In the genomic region with DNA sequence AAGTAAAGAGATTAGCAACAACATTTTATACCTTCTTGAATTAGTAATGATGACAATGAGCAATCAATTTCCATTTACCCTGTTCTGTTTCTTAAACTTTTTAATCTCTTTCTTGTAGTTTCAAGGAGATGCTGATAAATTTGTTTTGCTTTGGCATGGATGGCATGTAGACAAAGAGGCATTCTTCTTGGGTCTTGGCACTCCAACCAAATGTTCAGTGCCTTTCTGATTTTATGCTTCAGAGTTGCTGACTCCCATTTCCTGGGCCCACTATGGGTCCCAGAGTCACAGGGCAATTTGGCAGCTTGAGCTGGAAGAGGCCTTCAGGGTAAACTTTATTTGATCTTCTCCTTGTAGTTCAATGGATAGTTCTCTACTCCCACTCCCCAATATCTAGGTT, we compare ENCODE assay signal across 22 cellular contexts. TPM values are rescaled to one million over a fixed set of nuclear protein-coding genes. Genes with fewer than 3 reads are reported as not detected.
DNase-seq lines count a peak whose midpoint lies in the region; ATAC-seq and TF ChIP-seq lines count a peak whose summit lies in the region.
"Had no signal": no experiment of that assay in that cellular context is flagged by ENCODE, and none has a peak within 500 bp of the region (broad histone marks: within the 10 kb centered on the region; RNA-seq: fewer than 3 reads in every experiment).

No MANE protein-coding gene starts in this region.

- H2AFZ ChIP-seq in GM23338, result peak overlapping the region; percentile 85; the same call in 1 of the 2 replicates
- H2AFZ ChIP-seq: GM23248 had no signal

- no peaks in the 10 kb centered on the region for H3F3A ChIP-seq in GM23338 (replicated peaks; ENCODE audit: low read depth)

- H3K4me2 ChIP-seq in GM23338, result no peak overlapping the region
- H3K4me2 ChIP-seq: smooth muscle cell had no signal

- no peaks in the 10 kb centered on the region for H3K79me2 ChIP-seq in GM23338 (replicated peaks; ENCODE audit: insufficient read depth)

- ATAC-seq in GM23338, result no peak
- ATAC-seq: naive thymus-derived CD8-positive, alpha-beta T cell had no signal

- H3K27ac ChIP-seq in GM23338 (ENCODE audit: low read depth) (no peak overlapping the region), tibial nerve (peak overlapping the region in 3 of 4 donors; percentile 2 to 82 (median 69)), tibial artery (no peak overlapping the region)
- H3K27ac ChIP-seq: GM23248, suprapubic skin, vagina had no signal

- no peak overlapping the region for H3K4me3 Mint-ChIP-seq in GM23338

- TF ChIP-seq CTCF in GM23338 (conservative IDR thresholded peaks at IDR 0.05; ENCODE audit: low read depth in 2 of 2), result no peak
- TF ChIP-seq CTCF in tibial nerve (IDR thresholded peaks at IDR 0.05), result no peak
- no peak for TF ChIP-seq CTCF in tibial artery (IDR thresholded peaks at IDR 0.05)

- H3K4me3 ChIP-seq in GM23338 (no peak overlapping the region), tibial nerve (no peak overlapping the region), tibial artery (no peak overlapping the region)
- H3K4me3 ChIP-seq: GM23248, smooth muscle cell, suprapubic skin, vagina had no signal

- peaks cover 5% of the 10 kb centered on the region for H3K27me3 Mint-ChIP-seq in GM23338 (ENCODE audit: insufficient read depth, low read depth, poor library complexity)
- H3K27me3 Mint-ChIP-seq: activated naive CD8-positive, alpha-beta T cell treated with anti-CD3 and anti-CD28 coated beads, Interleukin-2, amount 10 ng/mL, durations not matched to agents 7 days and 5 days had no signal

- intact Hi-C loops in head of caudate nucleus (cut with DNase I), result no loop called here
- intact Hi-C loops in tibial artery (cut with DNase I; ENCODE audit: low total_unique reads), result no loop called here

- H4K20me1 ChIP-seq in GM23338 (replicated peaks; ENCODE audit: insufficient read depth), result no peaks in the 10 kb centered on the region

- no peaks in the 10 kb centered on the region for H3K27me3 ChIP-seq in GM23338 (ENCODE audit: insufficient read depth)
- no peaks in the 10 kb centered on the region for H3K27me3 ChIP-seq in tibial nerve
- H3K27me3 ChIP-seq in tibial artery, result no peaks in the 10 kb centered on the region
- H3K27me3 ChIP-seq: suprapubic skin, vagina had no signal

- no peak for TF ChIP-seq POLR2A in tibial nerve (IDR thresholded peaks at IDR 0.05)

- H3K27ac Mint-ChIP-seq in GM23338, result no peak overlapping the region

- peaks cover 5% of the 10 kb centered on the region; the same call in 1 of the 2 replicates for H3K9me2 ChIP-seq in GM23338 (ENCODE audit: insufficient read depth)

- peak in 1 of 2 donors; percentile 12 for TF ChIP-seq EP300 in tibial nerve (IDR thresholded peaks at IDR 0.05)

- DNase-seq in GM23338 (ENCODE audit: low spot score) (no peak), SK-MEL-5 (ENCODE audit: low read depth, low spot score) (peak; percentile 74), head of caudate nucleus (peak in 25 of 42 donors; percentile 10 to 78 (median 40)), tibial nerve (ENCODE audit: low spot score in 2 of 2) (no peak), tibial artery (no peak), CD1c-positive myeloid dendritic cell (ENCODE audit: extremely low spot score) (no peak), H4 (ENCODE audit: low spot score) (no peak)
- DNase-seq: activated CD4-positive, alpha-beta T cell treated with anti-CD3 and anti-CD28 coated beads, Interleukin-2, amount 50 U/mL, for 4 hours; activated CD4-positive, CD25-positive, alpha-beta regulatory T cell; activated effector memory CD4-positive, alpha-beta T cell treated with Interleukin-2 at 50 U/mL for 16 hours; activated naive CD8-positive, alpha-beta T cell treated with anti-CD3 and anti-CD28 coated beads, Interleukin-2, amount 10 ng/mL, durations not matched to agents 7 days and 5 days; DMS79; effector CD8-positive, alpha-beta T cell; mesendoderm; naive thymus-derived CD8-positive, alpha-beta T cell; NCI-H2029; NCI-H2227 treated with DMSO at 0.1 percent for 48 hours; retina had no signal

- peaks cover 7% of the 10 kb centered on the region for H3K4me1 Mint-ChIP-seq in GM23338

- H3K9me3 ChIP-seq in tibial nerve (no peaks in the 10 kb centered on the region), tibial artery (no peaks in the 10 kb centered on the region)
- H3K9me3 ChIP-seq: suprapubic skin, vagina had no signal

- in situ Hi-C loops in SK-MEL-5 (cut with HindIII; ENCODE audit: low pct_unique_long_range_greater_than_20kb, low sequenced_read_pairs), result no loop called here

- H3K36me3 Mint-ChIP-seq in GM23338 (ENCODE audit: low read depth), result no peaks in the 10 kb centered on the region
- H3K36me3 Mint-ChIP-seq: naive thymus-derived CD8-positive, alpha-beta T cell had no signal

- H3K4me1 ChIP-seq in GM23338 (ENCODE audit: insufficient read depth), result peaks cover 4% of the 10 kb centered on the region; the same call in 1 of the 2 replicates
- peaks cover 0 to 19% (median 9%) of the 10 kb centered on the region in 4 donors for H3K4me1 ChIP-seq in tibial nerve
- H3K4me1 ChIP-seq in tibial artery, result peaks cover 0 to 17% (median 4%) of the 10 kb centered on the region in 4 donors

- no peaks in the 10 kb centered on the region; the same call in 2 of the 3 replicates for H3K9me3 Mint-ChIP-seq in GM23338
- H3K9me3 Mint-ChIP-seq: naive thymus-derived CD8-positive, alpha-beta T cell had no signal

- H3K36me3 ChIP-seq in GM23338 (ENCODE audit: insufficient read depth), result no peaks in the 10 kb centered on the region
- no peaks in the 10 kb centered on the region for H3K36me3 ChIP-seq in tibial nerve
- H3K36me3 ChIP-seq in tibial artery, result no peaks in the 10 kb centered on the region
- H3K36me3 ChIP-seq: suprapubic skin, vagina had no signal

TF ChIP-seq in GM23338, 12 proteins besides CTCF, POLR2A, EP300 and RAD21:
- no peak for TF ChIP-seq REST (IDR thresholded peaks at IDR 0.05; ENCODE audit: unreplicated experiment)
- TF ChIP-seq ZNF114 (CRISPR knock-in tag; IDR thresholded peaks at IDR 0.05), result no peak
- no peak for TF ChIP-seq STAT1 (IDR thresholded peaks at IDR 0.05; ENCODE audit: unreplicated experiment)
- no peak for TF ChIP-seq EZH2phosphoT487 (IDR thresholded peaks at IDR 0.05; ENCODE audit: unreplicated experiment)
- TF ChIP-seq NANOG (IDR thresholded peaks at IDR 0.05; ENCODE audit: borderline replicate concordance), result no peak

RNA-seq across cellular contexts. Expression of gene OSBPL9, which starts 42.1 kb away (rescaled TPM):
- 74.9 and 82.7 TPM in 2 replicates for total RNA-seq in GM23338 (2014; rRNA removed; shearing (Covaris generic))
- polyA plus RNA-seq in GM23338 (2016; fragmentation: Nextera tagmentation; extraction: Ambion mirVana), result 102 and 103 TPM in 2 replicates
- 168 and 169 TPM in 2 replicates for total RNA-seq in SK-MEL-5 (2014; rRNA removed; shearing (Covaris generic))
- 78.1 and 96.7 TPM in 2 replicates for polyA plus RNA-seq in SK-MEL-5 (2015; cell fraction: cytosol; rRNA removed)
- 181 and 213 TPM in 2 replicates for polyA plus RNA-seq in SK-MEL-5 (2015; cell fraction: nucleus; rRNA removed)
- 100 to 1,000 TPM in 2 of 4 donors, 10 to 100 TPM in 2; 86.1 to 132 (median 96.9) TPM for total RNA-seq in tibial nerve
- total RNA-seq in H4 (2014; rRNA removed; shearing (Covaris generic)), result 112 and 259 TPM in 2 replicates

RNA-seq across cellular contexts. Expression of gene EPS15, which starts 55.7 kb away (rescaled TPM):
- total RNA-seq in GM23338 (2014; rRNA removed; shearing (Covaris generic)), result 76.5 and 86.1 TPM in 2 replicates
- 24.9 and 31.0 TPM in 2 replicates for polyA plus RNA-seq in GM23338 (2016; fragmentation: Nextera tagmentation; extraction: Ambion mirVana)
- total RNA-seq in SK-MEL-5 (2014; rRNA removed; shearing (Covaris generic)), result 44.2 and 46.4 TPM in 2 replicates
- polyA plus RNA-seq in SK-MEL-5 (2015; cell fraction: cytosol; rRNA removed), result 40.5 and 52.2 TPM in 2 replicates
- polyA plus RNA-seq in SK-MEL-5 (2015; cell fraction: nucleus; rRNA removed), result 41.5 and 50.7 TPM in 2 replicates
- total RNA-seq in tibial nerve, result 100 to 1,000 TPM in 3 of 4 donors, 10 to 100 TPM in 1; 94.8 to 133 (median 125) TPM
- total RNA-seq in H4 (2014; rRNA removed; shearing (Covaris generic)), result 31.5 and 34.0 TPM in 2 replicates

Comparison
In these comparisons a context has a peak if more than half of its experiments do, and no peak if none do; other contexts are left out.
1. DNase-seq: peak in SK-MEL-5 (single experiment) and head of caudate nucleus (25 of 42); none in GM23338 (single experiment), tibial nerve (0 of 2), tibial artery (0 of 2), CD1c-positive myeloid dendritic cell (single experiment) and H4 (single experiment).
2. H3K27ac ChIP-seq: peak in tibial nerve (3 of 4); none in GM23338 (single experiment) and tibial artery (0 of 2).